Comparison of ENCODE assay signal across 1 cellular context in the genomic region with DNA sequence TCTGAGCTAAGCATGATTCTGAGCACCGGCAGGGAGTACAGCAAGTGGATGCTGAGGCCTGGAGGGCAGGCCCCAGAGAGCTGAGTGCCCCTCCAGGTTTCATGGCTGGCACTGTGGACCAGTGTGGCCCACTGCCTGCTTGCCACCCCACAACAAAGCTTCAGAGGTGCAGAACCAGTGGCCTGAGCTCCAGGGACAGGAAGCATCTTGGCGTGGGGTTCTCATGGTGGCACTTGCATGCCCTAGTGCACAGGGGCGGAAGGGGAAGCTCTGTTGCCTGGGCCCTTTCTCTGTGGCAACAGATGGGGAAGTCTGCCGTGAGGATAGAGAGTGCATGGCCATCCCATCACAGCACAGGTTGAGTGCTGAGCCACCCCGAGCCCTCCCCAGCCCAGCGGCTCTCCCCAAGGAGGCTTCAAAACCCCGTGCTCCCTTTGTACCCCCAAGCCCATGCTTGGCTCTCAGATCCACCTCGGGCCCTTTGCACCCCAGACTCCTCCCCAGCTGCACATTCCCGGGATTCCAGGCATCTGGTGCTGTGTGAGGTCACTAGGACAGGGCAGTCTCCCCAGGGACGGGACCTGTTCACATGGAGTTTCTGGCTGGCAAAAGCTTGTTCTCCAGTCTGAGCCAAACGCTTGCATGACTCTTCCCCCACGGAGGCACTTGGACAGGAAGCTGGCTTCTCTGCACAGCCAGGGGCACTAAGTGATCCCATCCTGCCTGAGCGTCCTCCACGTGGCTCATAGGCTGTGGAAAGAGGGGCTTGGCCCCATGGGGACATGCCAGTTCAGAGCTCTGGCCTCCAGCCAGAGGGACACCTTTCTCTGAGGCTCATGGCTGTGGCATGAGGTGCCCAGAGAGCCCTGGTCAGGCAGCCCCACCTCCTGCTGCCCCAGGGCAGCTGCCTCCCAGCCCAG.
TF ChIP-seq lines count a peak whose summit lies in the region.

No MANE protein-coding gene starts in this region.

TF ChIP-seq in GM12878, 131 proteins besides CTCF, POLR2A, EP300 and RAD21:
- TF ChIP-seq RFX5 (IDR thresholded peaks at IDR 0.05; ENCODE audit: low read depth, low read length): no peak
- TF ChIP-seq, protein P1, sequence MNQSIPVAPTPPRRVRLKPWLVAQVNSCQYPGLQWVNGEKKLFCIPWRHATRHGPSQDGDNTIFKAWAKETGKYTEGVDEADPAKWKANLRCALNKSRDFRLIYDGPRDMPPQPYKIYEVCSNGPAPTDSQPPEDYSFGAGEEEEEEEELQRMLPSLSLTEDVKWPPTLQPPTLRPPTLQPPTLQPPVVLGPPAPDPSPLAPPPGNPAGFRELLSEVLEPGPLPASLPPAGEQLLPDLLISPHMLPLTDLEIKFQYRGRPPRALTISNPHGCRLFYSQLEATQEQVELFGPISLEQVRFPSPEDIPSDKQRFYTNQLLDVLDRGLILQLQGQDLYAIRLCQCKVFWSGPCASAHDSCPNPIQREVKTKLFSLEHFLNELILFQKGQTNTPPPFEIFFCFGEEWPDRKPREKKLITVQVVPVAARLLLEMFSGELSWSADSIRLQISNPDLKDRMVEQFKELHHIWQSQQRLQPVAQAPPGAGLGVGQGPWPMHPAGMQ (IDR thresholded peaks at IDR 0.05; ENCODE audit: borderline replicate concordance): no peak
- TF ChIP-seq STAT3 (IDR thresholded peaks at IDR 0.05; ENCODE audit: low read depth, low read length): no peak
- TF ChIP-seq GABPA (IDR thresholded peaks at IDR 0.05; ENCODE audit: low read depth): no peak
- TF ChIP-seq MTA2 (IDR thresholded peaks at IDR 0.05; ENCODE audit: low read depth): no peak
- no peak for TF ChIP-seq NR2F1 (conservative IDR thresholded peaks at IDR 0.05)
- TF ChIP-seq, protein P2, sequence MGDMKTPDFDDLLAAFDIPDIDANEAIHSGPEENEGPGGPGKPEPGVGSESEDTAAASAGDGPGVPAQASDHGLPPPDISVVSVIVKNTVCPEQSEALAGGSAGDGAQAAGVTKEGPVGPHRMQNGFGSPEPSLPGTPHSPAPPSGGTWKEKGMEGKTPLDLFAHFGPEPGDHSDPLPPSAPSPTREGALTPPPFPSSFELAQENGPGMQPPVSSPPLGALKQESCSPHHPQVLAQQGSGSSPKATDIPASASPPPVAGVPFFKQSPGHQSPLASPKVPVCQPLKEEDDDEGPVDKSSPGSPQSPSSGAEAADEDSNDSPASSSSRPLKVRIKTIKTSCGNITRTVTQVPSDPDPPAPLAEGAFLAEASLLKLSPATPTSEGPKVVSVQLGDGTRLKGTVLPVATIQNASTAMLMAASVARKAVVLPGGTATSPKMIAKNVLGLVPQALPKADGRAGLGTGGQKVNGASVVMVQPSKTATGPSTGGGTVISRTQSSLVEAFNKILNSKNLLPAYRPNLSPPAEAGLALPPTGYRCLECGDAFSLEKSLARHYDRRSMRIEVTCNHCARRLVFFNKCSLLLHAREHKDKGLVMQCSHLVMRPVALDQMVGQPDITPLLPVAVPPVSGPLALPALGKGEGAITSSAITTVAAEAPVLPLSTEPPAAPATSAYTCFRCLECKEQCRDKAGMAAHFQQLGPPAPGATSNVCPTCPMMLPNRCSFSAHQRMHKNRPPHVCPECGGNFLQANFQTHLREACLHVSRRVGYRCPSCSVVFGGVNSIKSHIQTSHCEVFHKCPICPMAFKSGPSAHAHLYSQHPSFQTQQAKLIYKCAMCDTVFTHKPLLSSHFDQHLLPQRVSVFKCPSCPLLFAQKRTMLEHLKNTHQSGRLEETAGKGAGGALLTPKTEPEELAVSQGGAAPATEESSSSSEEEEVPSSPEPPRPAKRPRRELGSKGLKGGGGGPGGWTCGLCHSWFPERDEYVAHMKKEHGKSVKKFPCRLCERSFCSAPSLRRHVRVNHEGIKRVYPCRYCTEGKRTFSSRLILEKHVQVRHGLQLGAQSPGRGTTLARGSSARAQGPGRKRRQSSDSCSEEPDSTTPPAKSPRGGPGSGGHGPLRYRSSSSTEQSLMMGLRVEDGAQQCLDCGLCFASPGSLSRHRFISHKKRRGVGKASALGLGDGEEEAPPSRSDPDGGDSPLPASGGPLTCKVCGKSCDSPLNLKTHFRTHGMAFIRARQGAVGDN (IDR thresholded peaks at IDR 0.05): no peak
- TF ChIP-seq, protein P3, sequence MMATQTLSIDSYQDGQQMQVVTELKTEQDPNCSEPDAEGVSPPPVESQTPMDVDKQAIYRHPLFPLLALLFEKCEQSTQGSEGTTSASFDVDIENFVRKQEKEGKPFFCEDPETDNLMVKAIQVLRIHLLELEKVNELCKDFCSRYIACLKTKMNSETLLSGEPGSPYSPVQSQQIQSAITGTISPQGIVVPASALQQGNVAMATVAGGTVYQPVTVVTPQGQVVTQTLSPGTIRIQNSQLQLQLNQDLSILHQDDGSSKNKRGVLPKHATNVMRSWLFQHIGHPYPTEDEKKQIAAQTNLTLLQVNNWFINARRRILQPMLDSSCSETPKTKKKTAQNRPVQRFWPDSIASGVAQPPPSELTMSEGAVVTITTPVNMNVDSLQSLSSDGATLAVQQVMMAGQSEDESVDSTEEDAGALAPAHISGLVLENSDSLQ (IDR thresholded peaks at IDR 0.05): no peak
- TF ChIP-seq ZNF384 (IDR thresholded peaks at IDR 0.05; ENCODE audit: borderline replicate concordance, low read depth, low read length): no peak
- no peak for TF ChIP-seq CEBPB (IDR thresholded peaks at IDR 0.05; ENCODE audit: borderline replicate concordance in 1 of 2, low read depth in 2 of 2, low read length in 2 of 2)
- TF ChIP-seq TAF1 (IDR thresholded peaks at IDR 0.05; ENCODE audit: borderline replicate concordance, low read depth, low read length): no peak
- no peak for TF ChIP-seq FOXK2 (IDR thresholded peaks at IDR 0.05)
- TF ChIP-seq IKZF1 (conservative IDR thresholded peaks at IDR 0.05): 0 out of 2 replicates have a peak, but pooled peaks have one; percentile 20
- TF ChIP-seq POLR2AphosphoS2 (IDR thresholded peaks at IDR 0.05; ENCODE audit: low read depth, low read length): peak; percentile 70
- peak; percentile 10; the same call in 1 of the 2 replicates for TF ChIP-seq PAX5 (IDR thresholded peaks at IDR 0.05; ENCODE audit: borderline replicate concordance, low read depth, low read length)
- TF ChIP-seq, protein P4, sequence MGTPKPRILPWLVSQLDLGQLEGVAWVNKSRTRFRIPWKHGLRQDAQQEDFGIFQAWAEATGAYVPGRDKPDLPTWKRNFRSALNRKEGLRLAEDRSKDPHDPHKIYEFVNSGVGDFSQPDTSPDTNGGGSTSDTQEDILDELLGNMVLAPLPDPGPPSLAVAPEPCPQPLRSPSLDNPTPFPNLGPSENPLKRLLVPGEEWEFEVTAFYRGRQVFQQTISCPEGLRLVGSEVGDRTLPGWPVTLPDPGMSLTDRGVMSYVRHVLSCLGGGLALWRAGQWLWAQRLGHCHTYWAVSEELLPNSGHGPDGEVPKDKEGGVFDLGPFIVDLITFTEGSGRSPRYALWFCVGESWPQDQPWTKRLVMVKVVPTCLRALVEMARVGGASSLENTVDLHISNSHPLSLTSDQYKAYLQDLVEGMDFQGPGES (IDR thresholded peaks at IDR 0.05): no peak
- TF ChIP-seq SPI1 (IDR thresholded peaks at IDR 0.05; ENCODE audit: borderline replicate concordance, insufficient read depth, low read depth, low read length): peak; percentile 39; the same call in 1 of the 2 replicates
- TF ChIP-seq ZNF24 (IDR thresholded peaks at IDR 0.05): no peak
- TF ChIP-seq WRNIP1 (IDR thresholded peaks at IDR 0.05; ENCODE audit: borderline replicate concordance, low read depth, low read length): no peak
